ENCODE assay signal across 10 cellular contexts in the genomic region with DNA sequence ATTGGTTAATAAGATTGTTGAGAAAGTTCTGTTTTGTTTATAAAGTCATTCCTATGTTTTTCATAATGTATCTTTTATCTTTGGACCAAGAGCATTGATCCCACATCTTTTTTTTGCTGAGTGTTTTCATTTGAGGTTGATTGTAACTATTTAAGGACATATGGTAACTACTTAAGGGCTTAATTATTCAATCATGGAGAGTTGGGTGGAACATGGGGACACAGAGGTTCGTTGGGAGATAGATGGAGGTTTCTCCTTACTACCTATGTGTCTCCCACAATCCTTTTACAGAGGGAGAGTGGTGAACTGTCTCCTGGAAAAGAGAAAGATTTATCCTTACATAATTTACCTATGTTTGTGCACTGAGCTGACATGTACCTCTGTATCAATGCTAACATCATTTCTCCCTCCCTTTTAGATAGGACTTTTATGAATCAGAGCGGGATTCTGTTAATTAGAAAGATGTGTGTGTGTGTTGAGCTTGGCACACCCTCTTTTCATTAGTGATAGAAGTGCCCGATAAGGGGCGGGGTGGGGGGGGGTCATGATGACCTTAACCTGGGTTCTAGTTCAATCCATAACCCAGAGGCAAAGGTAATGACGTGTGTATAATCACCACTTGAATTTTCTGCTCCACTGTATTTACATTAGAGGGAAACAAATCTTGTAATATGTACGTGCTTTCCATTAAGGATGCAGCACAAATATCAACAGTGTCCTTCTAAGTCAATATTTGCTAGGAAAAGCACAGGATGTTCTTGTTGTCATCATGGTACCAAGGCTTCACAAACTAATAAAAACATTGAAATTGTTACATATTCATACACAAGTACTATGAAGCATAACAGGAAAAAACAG.
DNase-seq lines count a peak whose midpoint lies in the region; ATAC-seq and TF ChIP-seq lines count a peak whose summit lies in the region.
"Had no signal": no experiment of that assay in that cellular context is flagged by ENCODE, and none has a peak within 500 bp of the region (broad histone marks: within the 10 kb centered on the region; RNA-seq: fewer than 3 reads in every experiment).

No MANE protein-coding gene starts in this region.

- no peak for TF ChIP-seq RAD21 in HCT116 (IDR thresholded peaks at IDR 0.05; ENCODE audit: low read depth)

- H3K27ac ChIP-seq in HCT116 (ENCODE audit: low read depth, low read length) (peak overlapping the region; percentile 73; the same call in 1 of the 2 replicates), gastroesophageal sphincter (peak overlapping the region in 3 of 4 donors; percentile 40 to 49 (median 48)), subcutaneous abdominal adipose tissue (ENCODE audit: low read depth, low read length) (peak overlapping the region; percentile 0)

- no peak overlapping the region for H3K9ac ChIP-seq in HCT116 (ENCODE audit: low read length)
- H3K9ac ChIP-seq in subcutaneous abdominal adipose tissue (ENCODE audit: low read length in 5 of 5) = no peak overlapping the region

- no peak for DNase-seq in HCT116 (ENCODE audit: low read depth, low spot score)
- DNase-seq in globus pallidus (ENCODE audit: low spot score) = no peak
- no peak for DNase-seq in SW 1271 (lab: John Stamatoyannopoulos, UW)
- no peak for DNase-seq in LoVo (ENCODE audit: low spot score)
- no peak for DNase-seq in GM03348 (ENCODE audit: low spot score)
- DNase-seq: amygdala, mucosa of descending colon had no signal

- TF ChIP-seq CTCF in HCT116 (IDR thresholded peaks at IDR 0.05 in 2 of 3, conservative IDR thresholded peaks at IDR 0.05 in 1 of 3; ENCODE audit: borderline replicate concordance in 1 of 3, insufficient read depth in 1 of 3, low read depth in 2 of 3, low read length in 2 of 3) (no peak), WI38 (IDR thresholded peaks at IDR 0.05; ENCODE audit: low read depth, low read length) (no peak), gastroesophageal sphincter (IDR thresholded peaks at IDR 0.05) (no peak)

- H3K9me3 ChIP-seq in HCT116 (ENCODE audit: control insufficient read depth in 1 of 2, insufficient read depth in 1 of 2, low read depth in 1 of 2, low read length in 2 of 2) (no peaks in the 10 kb centered on the region), gastroesophageal sphincter (no peaks in the 10 kb centered on the region), subcutaneous abdominal adipose tissue (ENCODE audit: control insufficient read depth in 5 of 5, low read length in 5 of 5) (no peaks in the 10 kb centered on the region)
- H3K9me3 ChIP-seq: mucosa of descending colon had no signal

- H3K27me3 ChIP-seq in HCT116 (ENCODE audit: insufficient read depth, low read length) (no peaks in the 10 kb centered on the region), gastroesophageal sphincter (no peaks in the 10 kb centered on the region), subcutaneous abdominal adipose tissue (ENCODE audit: control insufficient read depth in 5 of 5, insufficient read depth in 4 of 5, low read length in 5 of 5) (no peaks in the 10 kb centered on the region)

- intact Hi-C loops in HCT116 (cut with micrococcal nuclease) = loop anchor here (5.0 kb wide), 3 partner anchors 59 to 121 kb away; a partner anchor contains a TSS

- H4K20me1 ChIP-seq in HCT116 (ENCODE audit: insufficient read depth) = no peaks in the 10 kb centered on the region

- H3K4me3 ChIP-seq in HCT116 (replicated peaks in 1 of 2; ENCODE audit: low read depth in 1 of 2, low read length in 2 of 2) (no peak overlapping the region), WI38 (ENCODE audit: low read depth, low read length) (peak overlapping the region; percentile 15; the same call in 1 of the 2 replicates), gastroesophageal sphincter (no peak overlapping the region), subcutaneous abdominal adipose tissue (ENCODE audit: low read depth in 1 of 5, low read length in 5 of 5) (no peak overlapping the region)
- H3K4me3 ChIP-seq: mucosa of descending colon had no signal

- RAD21 ChIA-PET in HCT116 (lab: Charles Lee; ENCODE audit: low non-redundant PET in 1 of 2, low total read pairs in 2 of 2, uncharacterized antibody in 2 of 2, unreplicated experiment in 2 of 2) = interaction anchor here in 1 of 2 experiments (0.7 kb wide), 2 partner anchors 23 to 25 kb away, joined by 3 read pairs; no protein-coding TSS in a partner anchor

- TF ChIP-seq POLR2A in HCT116 (IDR thresholded peaks at IDR 0.05; ENCODE audit: borderline replicate concordance, extremely low read depth, insufficient read depth, insufficient read length) (no peak), gastroesophageal sphincter (IDR thresholded peaks at IDR 0.05) (no peak)

- H2AFZ ChIP-seq in HCT116 (ENCODE audit: low read depth, low read length, poor library complexity, severe bottlenecking) = no peak overlapping the region

- CTCF ChIA-PET in HCT116 (lab: Charles Lee) = no interaction called here

- H3K36me3 ChIP-seq in HCT116 (ENCODE audit: control insufficient read depth in 1 of 2, insufficient read depth in 2 of 2, low read length in 2 of 2) (no peaks in the 10 kb centered on the region), gastroesophageal sphincter (no peaks in the 10 kb centered on the region), subcutaneous abdominal adipose tissue (ENCODE audit: control insufficient read depth in 5 of 5, insufficient read depth in 5 of 5, low read length in 5 of 5) (no peaks in the 10 kb centered on the region)

- H3K4me2 ChIP-seq in HCT116 (ENCODE audit: low read length) = peak overlapping the region; percentile 49

- ATAC-seq in HCT116 (no peak), gastroesophageal sphincter (no peak)
- ATAC-seq: mucosa of descending colon had no signal

- TF ChIP-seq EP300 in gastroesophageal sphincter (IDR thresholded peaks at IDR 0.05) = no peak

- H3K4me1 ChIP-seq in HCT116 (ENCODE audit: control insufficient read depth in 1 of 2, insufficient read depth in 2 of 2, low read length in 2 of 2) (peaks cover 69 to 70% of the 10 kb centered on the region in 2 experiments), gastroesophageal sphincter (peaks cover 5 to 50% (median 7%) of the 10 kb centered on the region in 3 donors), subcutaneous abdominal adipose tissue (ENCODE audit: control insufficient read depth in 5 of 5, insufficient read depth in 5 of 5, low read length in 5 of 5) (peaks cover 3 to 31% (median 21%) of the 10 kb centered on the region in 5 donors)

- POLR2A ChIA-PET in HCT116 (lab: Charles Lee) = interaction anchor here (1.1 to 2.0 kb wide), 3 partner anchors 23 to 122 kb away, joined by 3 to 9 read pairs (median 4); no protein-coding TSS in a partner anchor

- H3K9me2 ChIP-seq in HCT116 (ENCODE audit: insufficient read depth) = no peaks in the 10 kb centered on the region

- WGBS in gastroesophageal sphincter (ENCODE audit: low coverage in 1 of 2), 2 donors = 72 to 74% methylated on average over 6 of the region's 6 CpGs

- no TSS peak for BruUV-seq in HCT116 (replicated peaks; lab: Mats Ljungman, UMichigan)

- no peaks in the 10 kb centered on the region; the same call in 1 of the 2 replicates for H3K79me2 ChIP-seq in HCT116 (ENCODE audit: insufficient read depth, low read length)

TF ChIP-seq in HCT116, 20 proteins besides CTCF, POLR2A, EP300 and RAD21:
- TF ChIP-seq ELF1 (IDR thresholded peaks at IDR 0.05; ENCODE audit: borderline replicate concordance, low read depth) (no peak), CEBPB (IDR thresholded peaks at IDR 0.05; ENCODE audit: low read depth) (no peak), SIN3A (IDR thresholded peaks at IDR 0.05; ENCODE audit: low read depth) (no peak)
- TF ChIP-seq, protein P1, sequence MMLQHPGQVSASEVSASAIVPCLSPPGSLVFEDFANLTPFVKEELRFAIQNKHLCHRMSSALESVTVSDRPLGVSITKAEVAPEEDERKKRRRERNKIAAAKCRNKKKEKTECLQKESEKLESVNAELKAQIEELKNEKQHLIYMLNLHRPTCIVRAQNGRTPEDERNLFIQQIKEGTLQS (IDR thresholded peaks at IDR 0.05) = no peak

Comparison
In these comparisons a context has a peak if more than half of its experiments do, and no peak if none do; other contexts are left out.
1. H3K27ac ChIP-seq: peak in every context shown above with its lines; median percentile 73 in HCT116; 48 in gastroesophageal sphincter; 0 in subcutaneous abdominal adipose tissue.